Comparison of ENCODE assay signal across 1 cellular context in the genomic region with DNA sequence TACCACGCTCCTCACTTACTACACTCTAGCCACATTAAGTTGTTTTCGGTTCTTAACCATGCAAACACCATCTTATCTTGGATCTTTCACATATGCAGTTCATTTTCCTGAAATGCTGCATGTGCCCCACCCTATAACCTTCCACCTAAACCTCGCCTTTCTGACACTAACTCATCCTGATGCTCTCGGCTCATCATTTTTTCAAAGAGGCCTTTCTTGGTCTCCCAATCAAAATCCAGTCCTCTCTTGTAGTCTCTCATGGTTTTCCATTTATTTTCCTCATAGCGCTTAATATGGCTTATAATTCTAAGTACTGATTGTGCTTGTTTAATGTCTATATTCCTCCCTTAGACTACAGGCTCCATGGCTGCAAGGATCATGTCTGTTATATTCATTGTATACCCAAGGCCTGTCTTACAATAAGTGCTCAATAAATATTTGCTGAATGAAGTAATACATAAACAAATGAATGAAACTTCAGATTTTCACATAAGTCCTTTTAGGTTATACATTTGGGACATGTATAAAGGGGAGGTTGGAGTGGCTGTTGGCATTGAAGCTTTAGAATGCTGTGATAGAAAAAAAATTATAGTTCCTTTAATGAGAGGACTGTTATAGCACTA.
TF ChIP-seq lines count a peak whose summit lies in the region.

No MANE protein-coding gene starts in this region.

TF ChIP-seq in K562, 482 proteins besides CTCF, POLR2A, EP300 and RAD21 (continued from another document and continues in another):
- TF ChIP-seq, protein P1, sequence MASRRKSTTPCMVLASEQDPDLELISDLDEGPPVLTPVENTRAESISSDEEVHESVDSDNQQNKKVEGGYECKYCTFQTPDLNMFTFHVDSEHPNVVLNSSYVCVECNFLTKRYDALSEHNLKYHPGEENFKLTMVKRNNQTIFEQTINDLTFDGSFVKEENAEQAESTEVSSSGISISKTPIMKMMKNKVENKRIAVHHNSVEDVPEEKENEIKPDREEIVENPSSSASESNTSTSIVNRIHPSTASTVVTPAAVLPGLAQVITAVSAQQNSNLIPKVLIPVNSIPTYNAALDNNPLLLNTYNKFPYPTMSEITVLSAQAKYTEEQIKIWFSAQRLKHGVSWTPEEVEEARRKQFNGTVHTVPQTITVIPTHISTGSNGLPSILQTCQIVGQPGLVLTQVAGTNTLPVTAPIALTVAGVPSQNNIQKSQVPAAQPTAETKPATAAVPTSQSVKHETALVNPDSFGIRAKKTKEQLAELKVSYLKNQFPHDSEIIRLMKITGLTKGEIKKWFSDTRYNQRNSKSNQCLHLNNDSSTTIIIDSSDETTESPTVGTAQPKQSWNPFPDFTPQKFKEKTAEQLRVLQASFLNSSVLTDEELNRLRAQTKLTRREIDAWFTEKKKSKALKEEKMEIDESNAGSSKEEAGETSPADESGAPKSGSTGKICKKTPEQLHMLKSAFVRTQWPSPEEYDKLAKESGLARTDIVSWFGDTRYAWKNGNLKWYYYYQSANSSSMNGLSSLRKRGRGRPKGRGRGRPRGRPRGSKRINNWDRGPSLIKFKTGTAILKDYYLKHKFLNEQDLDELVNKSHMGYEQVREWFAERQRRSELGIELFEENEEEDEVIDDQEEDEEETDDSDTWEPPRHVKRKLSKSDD (conservative IDR thresholded peaks at IDR 0.05; ENCODE audit: low read length), result no peak
- TF ChIP-seq PPARD (CRISPR knock-in tag; IDR thresholded peaks at IDR 0.05), result no peak
- TF ChIP-seq, protein P2, sequence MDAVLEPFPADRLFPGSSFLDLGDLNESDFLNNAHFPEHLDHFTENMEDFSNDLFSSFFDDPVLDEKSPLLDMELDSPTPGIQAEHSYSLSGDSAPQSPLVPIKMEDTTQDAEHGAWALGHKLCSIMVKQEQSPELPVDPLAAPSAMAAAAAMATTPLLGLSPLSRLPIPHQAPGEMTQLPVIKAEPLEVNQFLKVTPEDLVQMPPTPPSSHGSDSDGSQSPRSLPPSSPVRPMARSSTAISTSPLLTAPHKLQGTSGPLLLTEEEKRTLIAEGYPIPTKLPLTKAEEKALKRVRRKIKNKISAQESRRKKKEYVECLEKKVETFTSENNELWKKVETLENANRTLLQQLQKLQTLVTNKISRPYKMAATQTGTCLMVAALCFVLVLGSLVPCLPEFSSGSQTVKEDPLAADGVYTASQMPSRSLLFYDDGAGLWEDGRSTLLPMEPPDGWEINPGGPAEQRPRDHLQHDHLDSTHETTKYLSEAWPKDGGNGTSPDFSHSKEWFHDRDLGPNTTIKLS (IDR thresholded peaks at IDR 0.05; ENCODE audit: borderline replicate concordance, low read depth), result no peak
- no peak; the same call in 1 of the 2 replicates for TF ChIP-seq SMARCA4 (IDR thresholded peaks at IDR 0.05)
- TF ChIP-seq, protein P3, sequence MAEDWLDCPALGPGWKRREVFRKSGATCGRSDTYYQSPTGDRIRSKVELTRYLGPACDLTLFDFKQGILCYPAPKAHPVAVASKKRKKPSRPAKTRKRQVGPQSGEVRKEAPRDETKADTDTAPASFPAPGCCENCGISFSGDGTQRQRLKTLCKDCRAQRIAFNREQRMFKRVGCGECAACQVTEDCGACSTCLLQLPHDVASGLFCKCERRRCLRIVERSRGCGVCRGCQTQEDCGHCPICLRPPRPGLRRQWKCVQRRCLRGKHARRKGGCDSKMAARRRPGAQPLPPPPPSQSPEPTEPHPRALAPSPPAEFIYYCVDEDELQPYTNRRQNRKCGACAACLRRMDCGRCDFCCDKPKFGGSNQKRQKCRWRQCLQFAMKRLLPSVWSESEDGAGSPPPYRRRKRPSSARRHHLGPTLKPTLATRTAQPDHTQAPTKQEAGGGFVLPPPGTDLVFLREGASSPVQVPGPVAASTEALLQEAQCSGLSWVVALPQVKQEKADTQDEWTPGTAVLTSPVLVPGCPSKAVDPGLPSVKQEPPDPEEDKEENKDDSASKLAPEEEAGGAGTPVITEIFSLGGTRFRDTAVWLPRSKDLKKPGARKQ (CRISPR knock-in tag; IDR thresholded peaks at IDR 0.05), result no peak
- TF ChIP-seq BRD9 (IDR thresholded peaks at IDR 0.05; ENCODE audit: low read depth, partially characterized antibody), result peak; percentile 27
- TF ChIP-seq DACH1 (IDR thresholded peaks at IDR 0.05; ENCODE audit: partially characterized antibody), result no peak
- TF ChIP-seq, protein P4, sequence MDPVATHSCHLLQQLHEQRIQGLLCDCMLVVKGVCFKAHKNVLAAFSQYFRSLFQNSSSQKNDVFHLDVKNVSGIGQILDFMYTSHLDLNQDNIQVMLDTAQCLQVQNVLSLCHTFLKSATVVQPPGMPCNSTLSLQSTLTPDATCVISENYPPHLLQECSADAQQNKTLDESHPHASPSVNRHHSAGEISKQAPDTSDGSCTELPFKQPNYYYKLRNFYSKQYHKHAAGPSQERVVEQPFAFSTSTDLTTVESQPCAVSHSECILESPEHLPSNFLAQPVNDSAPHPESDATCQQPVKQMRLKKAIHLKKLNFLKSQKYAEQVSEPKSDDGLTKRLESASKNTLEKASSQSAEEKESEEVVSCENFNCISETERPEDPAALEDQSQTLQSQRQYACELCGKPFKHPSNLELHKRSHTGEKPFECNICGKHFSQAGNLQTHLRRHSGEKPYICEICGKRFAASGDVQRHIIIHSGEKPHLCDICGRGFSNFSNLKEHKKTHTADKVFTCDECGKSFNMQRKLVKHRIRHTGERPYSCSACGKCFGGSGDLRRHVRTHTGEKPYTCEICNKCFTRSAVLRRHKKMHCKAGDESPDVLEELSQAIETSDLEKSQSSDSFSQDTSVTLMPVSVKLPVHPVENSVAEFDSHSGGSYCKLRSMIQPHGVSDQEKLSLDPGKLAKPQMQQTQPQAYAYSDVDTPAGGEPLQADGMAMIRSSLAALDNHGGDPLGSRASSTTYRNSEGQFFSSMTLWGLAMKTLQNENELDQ (CRISPR knock-in tag; IDR thresholded peaks at IDR 0.05; ENCODE audit: borderline replicate concordance), result no peak
- no peak for TF ChIP-seq NUFIP1 (IDR thresholded peaks at IDR 0.05; ENCODE audit: partially characterized antibody)
- TF ChIP-seq, protein P5, sequence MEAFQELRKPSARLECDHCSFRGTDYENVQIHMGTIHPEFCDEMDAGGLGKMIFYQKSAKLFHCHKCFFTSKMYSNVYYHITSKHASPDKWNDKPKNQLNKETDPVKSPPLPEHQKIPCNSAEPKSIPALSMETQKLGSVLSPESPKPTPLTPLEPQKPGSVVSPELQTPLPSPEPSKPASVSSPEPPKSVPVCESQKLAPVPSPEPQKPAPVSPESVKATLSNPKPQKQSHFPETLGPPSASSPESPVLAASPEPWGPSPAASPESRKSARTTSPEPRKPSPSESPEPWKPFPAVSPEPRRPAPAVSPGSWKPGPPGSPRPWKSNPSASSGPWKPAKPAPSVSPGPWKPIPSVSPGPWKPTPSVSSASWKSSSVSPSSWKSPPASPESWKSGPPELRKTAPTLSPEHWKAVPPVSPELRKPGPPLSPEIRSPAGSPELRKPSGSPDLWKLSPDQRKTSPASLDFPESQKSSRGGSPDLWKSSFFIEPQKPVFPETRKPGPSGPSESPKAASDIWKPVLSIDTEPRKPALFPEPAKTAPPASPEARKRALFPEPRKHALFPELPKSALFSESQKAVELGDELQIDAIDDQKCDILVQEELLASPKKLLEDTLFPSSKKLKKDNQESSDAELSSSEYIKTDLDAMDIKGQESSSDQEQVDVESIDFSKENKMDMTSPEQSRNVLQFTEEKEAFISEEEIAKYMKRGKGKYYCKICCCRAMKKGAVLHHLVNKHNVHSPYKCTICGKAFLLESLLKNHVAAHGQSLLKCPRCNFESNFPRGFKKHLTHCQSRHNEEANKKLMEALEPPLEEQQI (IDR thresholded peaks at IDR 0.05), result no peak
- 0 out of 2 replicates have a peak, but pooled peaks have one; percentile 6 for TF ChIP-seq L3MBTL2 (IDR thresholded peaks at IDR 0.05)
- no peak for TF ChIP-seq TAL1 (IDR thresholded peaks at IDR 0.05)
- no peak for TF ChIP-seq LEF1 (IDR thresholded peaks at IDR 0.05)
- TF ChIP-seq MEF2D (tag; conservative IDR thresholded peaks at IDR 0.05; ENCODE audit: low read depth), result 0 out of 2 replicates have a peak, but pooled peaks have one; percentile 8
- TF ChIP-seq, protein P6, sequence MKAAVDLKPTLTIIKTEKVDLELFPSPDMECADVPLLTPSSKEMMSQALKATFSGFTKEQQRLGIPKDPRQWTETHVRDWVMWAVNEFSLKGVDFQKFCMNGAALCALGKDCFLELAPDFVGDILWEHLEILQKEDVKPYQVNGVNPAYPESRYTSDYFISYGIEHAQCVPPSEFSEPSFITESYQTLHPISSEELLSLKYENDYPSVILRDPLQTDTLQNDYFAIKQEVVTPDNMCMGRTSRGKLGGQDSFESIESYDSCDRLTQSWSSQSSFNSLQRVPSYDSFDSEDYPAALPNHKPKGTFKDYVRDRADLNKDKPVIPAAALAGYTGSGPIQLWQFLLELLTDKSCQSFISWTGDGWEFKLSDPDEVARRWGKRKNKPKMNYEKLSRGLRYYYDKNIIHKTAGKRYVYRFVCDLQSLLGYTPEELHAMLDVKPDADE (conservative IDR thresholded peaks at IDR 0.05; ENCODE audit: control insufficient read depth, low read depth, low read length), result no peak
- TF ChIP-seq, protein P7, sequence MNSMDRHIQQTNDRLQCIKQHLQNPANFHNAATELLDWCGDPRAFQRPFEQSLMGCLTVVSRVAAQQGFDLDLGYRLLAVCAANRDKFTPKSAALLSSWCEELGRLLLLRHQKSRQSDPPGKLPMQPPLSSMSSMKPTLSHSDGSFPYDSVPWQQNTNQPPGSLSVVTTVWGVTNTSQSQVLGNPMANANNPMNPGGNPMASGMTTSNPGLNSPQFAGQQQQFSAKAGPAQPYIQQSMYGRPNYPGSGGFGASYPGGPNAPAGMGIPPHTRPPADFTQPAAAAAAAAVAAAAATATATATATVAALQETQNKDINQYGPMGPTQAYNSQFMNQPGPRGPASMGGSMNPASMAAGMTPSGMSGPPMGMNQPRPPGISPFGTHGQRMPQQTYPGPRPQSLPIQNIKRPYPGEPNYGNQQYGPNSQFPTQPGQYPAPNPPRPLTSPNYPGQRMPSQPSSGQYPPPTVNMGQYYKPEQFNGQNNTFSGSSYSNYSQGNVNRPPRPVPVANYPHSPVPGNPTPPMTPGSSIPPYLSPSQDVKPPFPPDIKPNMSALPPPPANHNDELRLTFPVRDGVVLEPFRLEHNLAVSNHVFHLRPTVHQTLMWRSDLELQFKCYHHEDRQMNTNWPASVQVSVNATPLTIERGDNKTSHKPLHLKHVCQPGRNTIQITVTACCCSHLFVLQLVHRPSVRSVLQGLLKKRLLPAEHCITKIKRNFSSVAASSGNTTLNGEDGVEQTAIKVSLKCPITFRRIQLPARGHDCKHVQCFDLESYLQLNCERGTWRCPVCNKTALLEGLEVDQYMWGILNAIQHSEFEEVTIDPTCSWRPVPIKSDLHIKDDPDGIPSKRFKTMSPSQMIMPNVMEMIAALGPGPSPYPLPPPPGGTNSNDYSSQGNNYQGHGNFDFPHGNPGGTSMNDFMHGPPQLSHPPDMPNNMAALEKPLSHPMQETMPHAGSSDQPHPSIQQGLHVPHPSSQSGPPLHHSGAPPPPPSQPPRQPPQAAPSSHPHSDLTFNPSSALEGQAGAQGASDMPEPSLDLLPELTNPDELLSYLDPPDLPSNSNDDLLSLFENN (IDR thresholded peaks at IDR 0.05; ENCODE audit: low read depth in 2 of 2, low read length in 2 of 2), result no peak
- TF ChIP-seq ZNF24 (IDR thresholded peaks at IDR 0.05), result no peak
- TF ChIP-seq PHB (CRISPR knock-in tag; IDR thresholded peaks at IDR 0.05), result no peak
- TF ChIP-seq, protein P8, sequence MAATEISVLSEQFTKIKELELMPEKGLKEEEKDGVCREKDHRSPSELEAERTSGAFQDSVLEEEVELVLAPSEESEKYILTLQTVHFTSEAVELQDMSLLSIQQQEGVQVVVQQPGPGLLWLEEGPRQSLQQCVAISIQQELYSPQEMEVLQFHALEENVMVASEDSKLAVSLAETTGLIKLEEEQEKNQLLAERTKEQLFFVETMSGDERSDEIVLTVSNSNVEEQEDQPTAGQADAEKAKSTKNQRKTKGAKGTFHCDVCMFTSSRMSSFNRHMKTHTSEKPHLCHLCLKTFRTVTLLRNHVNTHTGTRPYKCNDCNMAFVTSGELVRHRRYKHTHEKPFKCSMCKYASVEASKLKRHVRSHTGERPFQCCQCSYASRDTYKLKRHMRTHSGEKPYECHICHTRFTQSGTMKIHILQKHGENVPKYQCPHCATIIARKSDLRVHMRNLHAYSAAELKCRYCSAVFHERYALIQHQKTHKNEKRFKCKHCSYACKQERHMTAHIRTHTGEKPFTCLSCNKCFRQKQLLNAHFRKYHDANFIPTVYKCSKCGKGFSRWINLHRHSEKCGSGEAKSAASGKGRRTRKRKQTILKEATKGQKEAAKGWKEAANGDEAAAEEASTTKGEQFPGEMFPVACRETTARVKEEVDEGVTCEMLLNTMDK (IDR thresholded peaks at IDR 0.05; ENCODE audit: borderline replicate concordance, insufficient read depth, low read depth, low read length, poor library complexity, severe bottlenecking), result no peak
- no peak for TF ChIP-seq SMAD2 (IDR thresholded peaks at IDR 0.05; ENCODE audit: low read depth, low read length)
- TF ChIP-seq SNRNP70 (optimal IDR thresholded peaks at IDR 0.05; ENCODE audit: low read depth, low read length), result no peak
- no peak for TF ChIP-seq PCBP2 (IDR thresholded peaks at IDR 0.05; ENCODE audit: low read depth, low read length, poor library complexity, severe bottlenecking)
- TF ChIP-seq GTF2A2 (tag; IDR thresholded peaks at IDR 0.05), result no peak
- TF ChIP-seq ZNF239 (CRISPR knock-in tag; IDR thresholded peaks at IDR 0.05), result no peak
- TF ChIP-seq, protein P9, sequence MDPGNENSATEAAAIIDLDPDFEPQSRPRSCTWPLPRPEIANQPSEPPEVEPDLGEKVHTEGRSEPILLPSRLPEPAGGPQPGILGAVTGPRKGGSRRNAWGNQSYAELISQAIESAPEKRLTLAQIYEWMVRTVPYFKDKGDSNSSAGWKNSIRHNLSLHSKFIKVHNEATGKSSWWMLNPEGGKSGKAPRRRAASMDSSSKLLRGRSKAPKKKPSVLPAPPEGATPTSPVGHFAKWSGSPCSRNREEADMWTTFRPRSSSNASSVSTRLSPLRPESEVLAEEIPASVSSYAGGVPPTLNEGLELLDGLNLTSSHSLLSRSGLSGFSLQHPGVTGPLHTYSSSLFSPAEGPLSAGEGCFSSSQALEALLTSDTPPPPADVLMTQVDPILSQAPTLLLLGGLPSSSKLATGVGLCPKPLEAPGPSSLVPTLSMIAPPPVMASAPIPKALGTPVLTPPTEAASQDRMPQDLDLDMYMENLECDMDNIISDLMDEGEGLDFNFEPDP (CRISPR knock-in tag; IDR thresholded peaks at IDR 0.05), result no peak
- TF ChIP-seq ETV6 (IDR thresholded peaks at IDR 0.05; ENCODE audit: borderline replicate concordance in 1 of 2, low read depth in 2 of 2, low read length in 1 of 2), result no peak
- no peak for TF ChIP-seq ETV6 (CRISPR knock-in tag; IDR thresholded peaks at IDR 0.05; ENCODE audit: borderline replicate concordance)
- peak; percentile 38; the same call in 1 of the 2 replicates for TF ChIP-seq MYC (IDR thresholded peaks at IDR 0.05; ENCODE audit: low read depth, low read length)
- no peak for TF ChIP-seq MYC (CRISPR knock-in tag; IDR thresholded peaks at IDR 0.05; ENCODE audit: borderline replicate concordance, low read depth)
- no peak for TF ChIP-seq ZFP1 (CRISPR knock-in tag; IDR thresholded peaks at IDR 0.05)
- no peak for TF ChIP-seq CBX8 (IDR thresholded peaks at IDR 0.05; ENCODE audit: borderline replicate concordance, extremely low read depth, low read depth, low read length, poor library complexity, severe bottlenecking)
- TF ChIP-seq ZNF76 (CRISPR knock-in tag; IDR thresholded peaks at IDR 0.05; ENCODE audit: borderline replicate concordance), result no peak
